ENCODE assay signal across 30 cellular contexts in genomic region chr13:99974296-99974938, GRCh38. TPM values are rescaled to one million over a fixed set of nuclear protein-coding genes. Genes with fewer than 3 reads are reported as not detected.
DNase-seq lines count a peak whose midpoint lies in the region; ATAC-seq, FAIRE-seq and TF ChIP-seq lines count a peak whose summit lies in the region.
"Had no signal": no experiment of that assay in that cellular context is flagged by ENCODE, and none has a peak within 500 bp of the region (broad histone marks: within the 10 kb centered on the region; RNA-seq: fewer than 3 reads in every experiment).

No MANE protein-coding gene starts in this region.

- no peak overlapping the region for H2BK120ac ChIP-seq in mesenchymal stem cell (ENCODE audit: low read depth, low read length)

- H3K9ac ChIP-seq in K562 (ENCODE audit: insufficient read depth in 1 of 2, low read depth in 2 of 2, low read length in 2 of 2) = no peak overlapping the region
- no peak overlapping the region for H3K9ac ChIP-seq in mesenchymal stem cell (ENCODE audit: low read length)

- CTCF ChIA-PET in K562 (lab: Yijun Ruan, JAX; ENCODE audit: low intra/inter-chr PET ratio) = no interaction called here

- no peak overlapping the region for H4K8ac ChIP-seq in mesenchymal stem cell (ENCODE audit: low read length)

- H3K27ac ChIP-seq in K562 (ENCODE audit: extremely low read depth, low read depth, low read length) (no peak overlapping the region), mesenchymal stem cell (ENCODE audit: low read length, poor library complexity, severe bottlenecking) (no peak overlapping the region), hepatocyte (no peak overlapping the region)
- H3K27ac ChIP-seq: coronary artery, esophagus squamous epithelium, ovary, thyroid gland had no signal

- peak overlapping the region; percentile 38 for H3K27ac Mint-ChIP-seq in stimulated activated naive CD8-positive, alpha-beta T cell treated with anti-CD3 and anti-CD28 coated beads, Interleukin-15, Interleukin-2, amounts not matched to agents 100 ng/mL and 50 ng/mL, for 24 hours

- H4K91ac ChIP-seq in mesenchymal stem cell (ENCODE audit: low read length) = no peak overlapping the region

- H2BK5ac ChIP-seq in mesenchymal stem cell (ENCODE audit: low read depth, low read length, poor library complexity, severe bottlenecking) = peak overlapping the region; percentile 23

- H3K4me1 Mint-ChIP-seq in stimulated activated naive CD8-positive, alpha-beta T cell treated with anti-CD3 and anti-CD28 coated beads, Interleukin-15, Interleukin-2, amounts not matched to agents 100 ng/mL and 50 ng/mL, for 24 hours (ENCODE audit: low read depth) = peaks cover 21% of the 10 kb centered on the region

- H3K4me3 Mint-ChIP-seq in stimulated activated naive CD8-positive, alpha-beta T cell treated with anti-CD3 and anti-CD28 coated beads, Interleukin-15, Interleukin-2, amounts not matched to agents 100 ng/mL and 50 ng/mL, for 24 hours = no peak overlapping the region
- H3K4me3 Mint-ChIP-seq: activated T-cell treated with anti-CD3 and anti-CD28 coated beads, Interleukin-2, amount 50 U/mL, for 4 hours; effector memory CD8-positive, alpha-beta T cell had no signal

- intact Hi-C loops in K562 (cut with micrococcal nuclease) = no loop called here

- no peak overlapping the region for H2AK5ac ChIP-seq in mesenchymal stem cell (ENCODE audit: low read length, severe bottlenecking)

- POLR2A ChIA-PET in K562 (lab: Yijun Ruan, JAX) = no interaction called here

- TF ChIP-seq CTCF in K562 (IDR thresholded peaks at IDR 0.05 in 2 of 3, conservative IDR thresholded peaks at IDR 0.05 in 1 of 3; ENCODE audit: insufficient read depth in 2 of 3, low read depth in 1 of 3, low read length in 3 of 3) (no peak), hepatocyte (IDR thresholded peaks at IDR 0.05; ENCODE audit: poor library complexity) (no peak)

- peaks cover 17% of the 10 kb centered on the region for H3K79me1 ChIP-seq in mesenchymal stem cell (replicated peaks; ENCODE audit: low read length, poor library complexity, severe bottlenecking)

- H4K20me1 ChIP-seq in K562 (replicated peaks; ENCODE audit: control insufficient read depth, insufficient read depth, low read length) = no peaks in the 10 kb centered on the region
- no peaks in the 10 kb centered on the region for H4K20me1 ChIP-seq in hepatocyte (ENCODE audit: insufficient read depth, poor library complexity, severe bottlenecking)

- no TSS peak for BruUV-seq in K562 (replicated peaks; lab: Mats Ljungman, UMichigan)

- H3K27me3 Mint-ChIP-seq in stimulated activated naive CD8-positive, alpha-beta T cell treated with anti-CD3 and anti-CD28 coated beads, Interleukin-15, Interleukin-2, amounts not matched to agents 100 ng/mL and 50 ng/mL, for 24 hours = peaks cover 83% of the 10 kb centered on the region

- DNase-seq in stimulated activated naive CD8-positive, alpha-beta T cell treated with anti-CD3 and anti-CD28 coated beads, Interleukin-15, Interleukin-2, amounts not matched to agents 100 U/mL and 50 U/mL, for 24 hours = no peak
- DNase-seq in K562 (ENCODE audit: extremely low read depth in 1 of 4, low spot score in 3 of 4) (no peak), mesenchymal stem cell (no peak), hepatocyte (ENCODE audit: low spot score) (no peak)
- DNase-seq: activated T-cell treated with anti-CD3 and anti-CD28 coated beads, Interleukin-2, amount 50 U/mL, for 4 hours; amniotic stem cell; C1 segment of cervical spinal cord; effector memory CD8-positive, alpha-beta T cell; esophagus squamous epithelium; hypothalamus; KBM-7; MG63; NCI-H1417; NCI-H2081 treated with DMSO at 0.1 percent for 48 hours; ovary; PC-3; right cardiac atrium; SHP77; stimulated activated CD4-positive, alpha-beta T cell treated with anti-CD3 and anti-CD28 coated beads, Interleukin-12 subunit alpha, Interleukin-12 subunit beta, amount 100 ng/mL, for 4 hours; stimulated activated CD4-positive, alpha-beta T cell treated with anti-CD3 and anti-CD28 coated beads, Interleukin-4, amount 100 ng/mL, for 24 hours; stimulated activated naive CD4-positive, alpha-beta T cell treated with Interleukin-2 at 50 U/mL for 16 hours; SW 1271; thyroid gland had no signal

- H3K9me3 ChIP-seq in K562 (replicated peaks; ENCODE audit: control insufficient read depth, insufficient read depth, low read depth, low read length) = no peaks in the 10 kb centered on the region
- peaks cover 10% of the 10 kb centered on the region for H3K9me3 ChIP-seq in mesenchymal stem cell (ENCODE audit: control insufficient read depth, low read length)
- no peaks in the 10 kb centered on the region for H3K9me3 ChIP-seq in hepatocyte (ENCODE audit: low read depth)
- H3K9me3 ChIP-seq: MG63, thyroid gland had no signal

- H3K9me2 ChIP-seq in hepatocyte (replicated peaks; ENCODE audit: insufficient read depth) = no peaks in the 10 kb centered on the region

- H3K23ac ChIP-seq in mesenchymal stem cell (ENCODE audit: low read length in 2 of 2) = no peak overlapping the region

- TF ChIP-seq POLR2A in K562 (conservative IDR thresholded peaks at IDR 0.05) = no peak

- H3K18ac ChIP-seq in mesenchymal stem cell (ENCODE audit: low read depth in 1 of 2, low read length in 2 of 2) = no peak overlapping the region

- peaks cover 7% of the 10 kb centered on the region; the same call in 2 of the 3 replicates for H3K79me2 ChIP-seq in K562 (ENCODE audit: control insufficient read depth, insufficient read depth, low read length)
- no peaks in the 10 kb centered on the region for H3K79me2 ChIP-seq in hepatocyte

- in situ Hi-C loops in K562 (cut with MboI) = no loop called here

- H2AFZ ChIP-seq in K562 (ENCODE audit: low read depth, low read length) (no peak overlapping the region), mesenchymal stem cell (ENCODE audit: low read depth, low read length) (no peak overlapping the region), hepatocyte (no peak overlapping the region)

- H3K14ac ChIP-seq in mesenchymal stem cell (ENCODE audit: low read length in 2 of 2) = no peak overlapping the region

- 82% methylated on average over 17 of the region's 18 CpGs for WGBS in K562 (ENCODE audit: insufficient coverage, low coverage, missing lambda C conversion rate)
- 30% methylated on average over 16 of the region's 18 CpGs for WGBS in mesenchymal stem cell
- WGBS in hepatocyte (ENCODE audit: low lambda C conversion rate, missing lambda C conversion rate) = 21% methylated on average over 18 of the region's 18 CpGs

- H3K4ac ChIP-seq in mesenchymal stem cell (ENCODE audit: low read depth in 1 of 2, low read length in 2 of 2) = no peak overlapping the region

- H3K4me3 ChIP-seq in K562 (no peak overlapping the region), mesenchymal stem cell (ENCODE audit: insufficient read depth in 1 of 2, low read depth in 1 of 2, low read length in 2 of 2) (no peak overlapping the region), hepatocyte (no peak overlapping the region)
- H3K4me3 ChIP-seq: coronary artery, esophagus squamous epithelium, MG63, ovary, thyroid gland had no signal

- no peaks in the 10 kb centered on the region for H3K9me1 ChIP-seq in K562 (ENCODE audit: control insufficient read depth, insufficient read depth, low read length)

- H3K4me1 ChIP-seq in K562 (replicated peaks in 1 of 2; ENCODE audit: control insufficient read depth in 2 of 2, insufficient read depth in 2 of 2, low read length in 2 of 2) (peaks cover 0 to 37% of the 10 kb centered on the region in 2 experiments; a peak in 2 of 5 replicates), mesenchymal stem cell (ENCODE audit: control insufficient read depth, insufficient read depth, low read depth, low read length) (peaks cover 14% of the 10 kb centered on the region), hepatocyte (ENCODE audit: insufficient read depth) (peaks cover 7% of the 10 kb centered on the region)

- peaks cover 25% of the 10 kb centered on the region for H3K36me3 Mint-ChIP-seq in stimulated activated naive CD8-positive, alpha-beta T cell treated with anti-CD3 and anti-CD28 coated beads, Interleukin-15, Interleukin-2, amounts not matched to agents 100 ng/mL and 50 ng/mL, for 24 hours (ENCODE audit: low read depth)

- H3K9me3 Mint-ChIP-seq in stimulated activated naive CD8-positive, alpha-beta T cell treated with anti-CD3 and anti-CD28 coated beads, Interleukin-15, Interleukin-2, amounts not matched to agents 100 ng/mL and 50 ng/mL, for 24 hours = peaks cover 14% of the 10 kb centered on the region
- H3K9me3 Mint-ChIP-seq: effector memory CD8-positive, alpha-beta T cell had no signal

- no peak for TF ChIP-seq EP300 in K562 (IDR thresholded peaks at IDR 0.05; ENCODE audit: low read length)

- no peak overlapping the region for H2BK12ac ChIP-seq in mesenchymal stem cell (ENCODE audit: low read length in 2 of 2)

- ATAC-seq in stimulated activated naive CD8-positive, alpha-beta T cell treated with anti-CD3 and anti-CD28 coated beads, Interleukin-15, Interleukin-2, amounts not matched to agents 100 U/mL and 50 U/mL, for 24 hours = no peak
- ATAC-seq in K562 (no peak), HG02852 (IDR thresholded peaks at IDR 0.05; ENCODE audit: unreplicated experiment) (no peak), HG03354 (IDR thresholded peaks at IDR 0.05; ENCODE audit: poor library complexity, severe bottlenecking, unreplicated experiment) (no peak)
- ATAC-seq: activated T-cell treated with anti-CD3 and anti-CD28 coated beads, Interleukin-2, amount 50 U/mL, for 4 hours; effector memory CD8-positive, alpha-beta T cell; PC-3; right cardiac atrium had no signal

- no peak overlapping the region for H3K4me2 ChIP-seq in K562 (ENCODE audit: insufficient read depth, low read length)
- H3K4me2 ChIP-seq in mesenchymal stem cell (ENCODE audit: low read length, poor library complexity, severe bottlenecking) = no peak overlapping the region
- H3K4me2 ChIP-seq in hepatocyte = no peak overlapping the region

- H3K36me3 ChIP-seq in K562 (ENCODE audit: control insufficient read depth, insufficient read depth, low read length) (no peaks in the 10 kb centered on the region), mesenchymal stem cell (ENCODE audit: control insufficient read depth in 1 of 2, insufficient read depth in 2 of 2, low read depth in 1 of 2, low read length in 2 of 2) (no peaks in the 10 kb centered on the region), hepatocyte (replicated peaks; ENCODE audit: insufficient read depth, low read depth) (no peaks in the 10 kb centered on the region)
- H3K36me3 ChIP-seq: esophagus squamous epithelium, ovary, thyroid gland had no signal

- TF ChIP-seq RAD21 in K562 (CRISPR knock-in tag; conservative IDR thresholded peaks at IDR 0.05 in 1 of 2, IDR thresholded peaks at IDR 0.05 in 1 of 2) = no peak

- no peak for FAIRE-seq in K562 (lab: Jason Lieb, UNC)
- FAIRE-seq: D721Med, frontal cortex, GM12892 had no signal

- H3K27me3 ChIP-seq in K562 (ENCODE audit: control insufficient read depth in 2 of 2, insufficient read depth in 2 of 2, low read length in 2 of 2) = no peaks in the 10 kb centered on the region
- H3K27me3 ChIP-seq in mesenchymal stem cell (ENCODE audit: control insufficient read depth in 1 of 2, insufficient read depth in 1 of 2, low read length in 2 of 2) = peaks cover 4 to 89% of the 10 kb centered on the region in 2 experiments
- H3K27me3 ChIP-seq in hepatocyte = peaks cover 91% of the 10 kb centered on the region
- H3K27me3 ChIP-seq: MG63 had no signal

- H2BK15ac ChIP-seq in mesenchymal stem cell (ENCODE audit: low read depth, poor library complexity, severe bottlenecking) = no peak overlapping the region

RNA-seq across cellular contexts. Expression of gene ZIC5, which starts 2.9 kb away (rescaled TPM):
- 0.97 and 1.9 TPM in 2 replicates for total RNA-seq in K562 (2011; cell fraction: chromatin; rRNA removed; ENCODE audit: low replicate concordance)
- 0.79 and 1.0 TPM in 2 replicates for total RNA-seq in K562 (2011; cell fraction: nucleolus; rRNA removed)
- total RNA-seq in K562 (2011; cell fraction: nucleoplasm; rRNA removed) = 1.2 and 1.6 TPM in 2 replicates
- total RNA-seq in K562 (2014; rRNA removed) (1.1 and 1.3 TPM in 2 replicates), K562 (2014; rRNA removed; fragmentation: Illumina TruSeq; extraction: Trizol) (1.1 and 1.2 TPM in 2 replicates), K562 (2015; rRNA removed; fragmentation: Illumina TruSeq; extraction: Trizol) (1.3 and 1.5 TPM in 2 replicates), K562 (2021) (2.0 and 2.2 TPM in 2 replicates), hepatocyte (0.04 and 0.13 TPM in 2 replicates)
- polyA plus RNA-seq in K562 (2011; rRNA removed) (0.76 and 0.92 TPM in 2 replicates), K562 (2014; fragmentation: Illumina TruSeq; extraction: Trizol) (1.3 and 1.8 TPM in 2 replicates), K562 (2014; fragmentation: Nextera tagmentation; extraction: Ambion mirVana) (under 1 TPM; 0.57 to 0.73 TPM), K562 (2014; rRNA removed) (0.89 and 1.4 TPM in 2 replicates), hepatocyte (0.16 TPM in 1 of 2 replicates, not detected in the other)
- polyA plus RNA-seq in K562 (2011; cell fraction: cytosol; rRNA removed) = 0.55 and 0.61 TPM in 2 replicates
- polyA plus RNA-seq in K562 (2011; cell fraction: nucleus; rRNA removed) = 1.2 and 1.7 TPM in 2 replicates
- 0.68 and 0.83 TPM in 2 replicates for polyA plus RNA-seq in K562 (2012)
- polyA minus RNA-seq in K562 (2011; rRNA and poly(A)+ RNA removed) = 0.53 and 0.66 TPM in 2 replicates
- polyA minus RNA-seq in K562 (2011; cell fraction: cytosol; rRNA and poly(A)+ RNA removed) = 0.91 and 1.2 TPM in 2 replicates
- polyA minus RNA-seq in K562 (2011; cell fraction: nucleus; rRNA and poly(A)+ RNA removed) = 1.3 and 1.4 TPM in 2 replicates
- not detected for polyA plus RNA-seq in mesenchymal stem cell (2013, experiment 1 of 2)
- polyA plus RNA-seq in mesenchymal stem cell (2013, experiment 2 of 2) = not detected
- total RNA-seq: activated T-cell treated with anti-CD3 and anti-CD28 coated beads, Interleukin-2, amount 50 U/mL, for 4 hours; esophagus squamous epithelium; PC-3; right cardiac atrium; thyroid gland had no signal
- polyA plus RNA-seq: ovary, right cardiac atrium had no signal

RNA-seq across cellular contexts. Expression of gene ZIC2, which starts 7.2 kb away (rescaled TPM):
- 5.8 and 7.8 TPM in 2 replicates for total RNA-seq in K562 (2011; cell fraction: chromatin; rRNA removed; ENCODE audit: low replicate concordance)
- total RNA-seq in K562 (2011; cell fraction: nucleolus; rRNA removed) = 5.7 and 7.7 TPM in 2 replicates
- 4.1 and 7.0 TPM in 2 replicates for total RNA-seq in K562 (2011; cell fraction: nucleoplasm; rRNA removed)
- total RNA-seq in K562 (2014; rRNA removed) = 3.7 and 6.1 TPM in 2 replicates
- total RNA-seq in K562 (2014; rRNA removed; fragmentation: Illumina TruSeq; extraction: Trizol) = 2.3 and 2.4 TPM in 2 replicates
- 3.7 and 4.5 TPM in 2 replicates for total RNA-seq in K562 (2015; rRNA removed; fragmentation: Illumina TruSeq; extraction: Trizol)
- 18.0 and 22.1 TPM in 2 replicates for total RNA-seq in K562 (2021)
- 1.8 and 2.2 TPM in 2 replicates for polyA plus RNA-seq in K562 (2011; rRNA removed)
- 1.4 and 2.3 TPM in 2 replicates for polyA plus RNA-seq in K562 (2011; cell fraction: cytosol; rRNA removed)
- polyA plus RNA-seq in K562 (2011; cell fraction: nucleus; rRNA removed) = 6.9 and 9.9 TPM in 2 replicates
- 7.4 and 9.3 TPM in 2 replicates for polyA plus RNA-seq in K562 (2012)
- 6.5 and 7.3 TPM in 2 replicates for polyA plus RNA-seq in K562 (2014; fragmentation: Illumina TruSeq; extraction: Trizol)
- 1 to 10 TPM; 4.2 to 9.8 TPM for polyA plus RNA-seq in K562 (2014; fragmentation: Nextera tagmentation; extraction: Ambion mirVana)
- 4.6 and 6.3 TPM in 2 replicates for polyA plus RNA-seq in K562 (2014; rRNA removed)
- 1.5 and 2.4 TPM in 2 replicates for polyA minus RNA-seq in K562 (2011; rRNA and poly(A)+ RNA removed)
- 2.9 and 10.6 TPM in 2 replicates for polyA minus RNA-seq in K562 (2011; cell fraction: cytosol; rRNA and poly(A)+ RNA removed)
- polyA minus RNA-seq in K562 (2011; cell fraction: nucleus; rRNA and poly(A)+ RNA removed) = 7.3 and 9.6 TPM in 2 replicates
- not detected for polyA plus RNA-seq in mesenchymal stem cell (2013, experiment 1 of 2)
- not detected for polyA plus RNA-seq in mesenchymal stem cell (2013, experiment 2 of 2)
- 0.10 and 0.68 TPM in 2 replicates for total RNA-seq in hepatocyte
- polyA plus RNA-seq in hepatocyte = 0.15 and 0.21 TPM in 2 replicates
- total RNA-seq: PC-3, right cardiac atrium, thyroid gland had no signal
- polyA plus RNA-seq: right cardiac atrium had no signal
